16 cellular contexts compared by ENCODE assay signal in the genomic region with DNA sequence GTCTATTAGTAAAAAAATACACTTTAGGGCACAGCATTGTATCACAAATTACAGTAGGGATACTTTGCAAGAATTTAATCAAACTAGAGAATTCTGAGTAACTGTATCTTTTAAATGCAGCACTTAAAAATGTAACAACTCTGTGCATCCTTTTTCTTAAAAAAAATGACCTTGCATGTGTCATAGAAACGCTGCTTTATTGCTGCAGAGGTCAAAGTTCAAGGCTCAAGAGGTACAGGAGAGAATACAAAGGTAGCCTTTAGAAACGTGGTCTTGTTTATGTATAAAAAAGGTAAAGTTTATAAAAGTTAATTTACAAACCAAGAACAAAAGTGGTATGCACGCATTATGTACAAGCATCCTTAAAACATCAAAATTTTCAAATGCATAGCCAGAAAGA.
DNase-seq lines count a peak whose midpoint lies in the region; ATAC-seq, FAIRE-seq and TF ChIP-seq lines count a peak whose summit lies in the region.
"Had no signal": no experiment of that assay in that cellular context is flagged by ENCODE, and none has a peak within 500 bp of the region (broad histone marks: within the 10 kb centered on the region; RNA-seq: fewer than 3 reads in every experiment).

No MANE protein-coding gene starts in this region.

- 0 out of 4 replicates have a peak, but pooled peaks of 1 of the 2 experiments have one; percentile 31 for TF ChIP-seq EP300 in HepG2 (IDR thresholded peaks at IDR 0.05; ENCODE audit: low read depth in 2 of 2, low read length in 2 of 2)
- TF ChIP-seq EP300 in HepG2 (CRISPR knock-in tag; IDR thresholded peaks at IDR 0.05; ENCODE audit: borderline replicate concordance) = no peak

- FAIRE-seq in HepG2 (lab: Jason Lieb, UNC) = no peak
- FAIRE-seq: GM12878, GM18507 had no signal

- TF ChIP-seq POLR2A in HepG2 (IDR thresholded peaks at IDR 0.05; ENCODE audit: insufficient read depth in 1 of 2, low read depth in 2 of 2, low read length in 2 of 2) = no peak
- no peak for TF ChIP-seq POLR2A in right lobe of liver (IDR thresholded peaks at IDR 0.05)

- POLR2A ChIA-PET in HepG2 (lab: Yijun Ruan, JAX) = no interaction called here
- POLR2A ChIA-PET in Panc1 (lab: Charles Lee) = no interaction called here

- TSS peak; percentile 28 for BruUV-seq in HepG2 (replicated peaks; lab: Mats Ljungman, UMichigan)
- TSS peak; percentile 77 for BruUV-seq in Panc1 (replicated peaks; lab: Mats Ljungman, UMichigan)

- peak overlapping the region; percentile 56 for H3K27ac ChIP-seq in HepG2 (ENCODE audit: extremely low read length, insufficient read depth, low read length)
- H3K27ac ChIP-seq in right lobe of liver = peak overlapping the region in 1 of 3 donors; percentile 38
- H3K27ac ChIP-seq in Panc1 (ENCODE audit: low read length) = no peak overlapping the region
- H3K27ac ChIP-seq: C4-2B, HL-60 had no signal

- intact Hi-C loops in HepG2 (cut with micrococcal nuclease; ENCODE audit: unreplicated experiment) = no loop called here
- intact Hi-C loops in right lobe of liver (cut with DNase I) = no loop called here
- intact Hi-C loops in Panc1 (cut with micrococcal nuclease; ENCODE audit: unreplicated experiment) = no loop called here

- in situ Hi-C loops in HepG2 (cut with HindIII; ENCODE audit: extremely low pct_ligation_motif_present, low pct_unique_long_range_greater_than_20kb) = no loop called here
- in situ Hi-C loops in Panc1 (cut with HindIII; ENCODE audit: low pct_unique_long_range_greater_than_20kb, low sequenced_read_pairs) = no loop called here

- H3K27me3 Mint-ChIP-seq in endothelial cell (ENCODE audit: unreplicated experiment) = peaks cover 18% of the 10 kb centered on the region

- H3K4me2 ChIP-seq in HepG2 (ENCODE audit: low read depth, low read length) = no peak overlapping the region; the same call in none of the 2 replicates

- H3K9me3 Mint-ChIP-seq in endothelial cell (ENCODE audit: unreplicated experiment) = no peaks in the 10 kb centered on the region
- H3K9me3 Mint-ChIP-seq: CD8-positive, alpha-beta T cell had no signal

- WGBS in HepG2 (ENCODE audit: low lambda C conversion rate) = 10% methylated on average over 3 of the region's 3 CpGs
- 23% methylated on average over 3 of the region's 3 CpGs for whole genome bisulfite sequencing in right lobe of liver (ENCODE audit: insufficient coverage, low coverage, low lambda C conversion rate, missing lambda C conversion rate)

- no peaks in the 10 kb centered on the region for H3K9me3 ChIP-seq in HepG2 (ENCODE audit: low read length)
- H3K9me3 ChIP-seq in right lobe of liver = no peaks in the 10 kb centered on the region
- H3K9me3 ChIP-seq in Panc1 (ENCODE audit: control insufficient read depth, insufficient read depth, low read depth, low read length) = no peaks in the 10 kb centered on the region
- H3K9me3 ChIP-seq: BE2C had no signal

- TF ChIP-seq RAD21 in HepG2 (CRISPR knock-in tag; IDR thresholded peaks at IDR 0.05) = no peak

- DNase-seq in HepG2 (ENCODE audit: low spot score) (peak; percentile 24), right lobe of liver (no peak), Panc1 (ENCODE audit: low read depth, low spot score) (no peak), endothelial cell (ENCODE audit: low spot score) (no peak), SHP77 treated with DMSO at 0.1 percent for 48 hours (lab: John Stamatoyannopoulos, UW) (no peak), nucleus accumbens (lab: John Stamatoyannopoulos, UW) (no peak)
- DNase-seq: BE2C; CD8-positive, alpha-beta T cell; DMS79; HCEC 1CT; KG1 had no signal

- H3K4me1 Mint-ChIP-seq in endothelial cell (ENCODE audit: unreplicated experiment) = peaks cover 2% of the 10 kb centered on the region

- peak overlapping the region; percentile 14 for H3K4me3 Mint-ChIP-seq in endothelial cell (ENCODE audit: unreplicated experiment)
- H3K4me3 Mint-ChIP-seq: CD8-positive, alpha-beta T cell had no signal

- ATAC-seq in HepG2 = no peak
- ATAC-seq in right lobe of liver = no peak
- no peak for ATAC-seq in Panc1
- ATAC-seq in HG02970 (IDR thresholded peaks at IDR 0.05; ENCODE audit: low FRiP score, unreplicated experiment) = no peak
- ATAC-seq: CD8-positive, alpha-beta T cell; GM12878 had no signal

- CTCF ChIA-PET in HepG2 (lab: Yijun Ruan, JAX; ENCODE audit: low intra/inter-chr PET ratio, low total read pairs) = no interaction called here
- CTCF ChIA-PET in Panc1 (lab: Charles Lee) = no interaction called here

- H3K9ac ChIP-seq in HepG2 (ENCODE audit: insufficient read depth, low read depth, low read length) = no peak overlapping the region

- no peak overlapping the region for H2AFZ ChIP-seq in HepG2 (ENCODE audit: low read length)

- H3K27me3 ChIP-seq in HepG2 (ENCODE audit: control insufficient read depth in 1 of 2, insufficient read depth in 2 of 2, low read length in 2 of 2) (no peaks in the 10 kb centered on the region), right lobe of liver (no peaks in the 10 kb centered on the region), Panc1 (ENCODE audit: control insufficient read depth, insufficient read depth, low read length) (no peaks in the 10 kb centered on the region)
- H3K27me3 ChIP-seq: BE2C had no signal

- no peaks in the 10 kb centered on the region for H3K79me2 ChIP-seq in HepG2 (ENCODE audit: insufficient read depth, low read length)

- peaks cover 47% of the 10 kb centered on the region for H3K4me1 ChIP-seq in HepG2 (ENCODE audit: insufficient read depth, low read length)
- peaks cover 0 to 48% (median 15%) of the 10 kb centered on the region in 4 donors for H3K4me1 ChIP-seq in right lobe of liver
- H3K4me1 ChIP-seq in Panc1 (ENCODE audit: control insufficient read depth, insufficient read depth, low read length) = no peaks in the 10 kb centered on the region
- H3K4me1 ChIP-seq: BE2C had no signal

- H3K27ac Mint-ChIP-seq in endothelial cell (ENCODE audit: unreplicated experiment) = no peak overlapping the region
- H3K27ac Mint-ChIP-seq: CD8-positive, alpha-beta T cell had no signal

- H3K4me3 ChIP-seq in HepG2 (replicated peaks in 1 of 3; ENCODE audit: insufficient read depth in 1 of 3, low read depth in 2 of 3, low read length in 3 of 3) (no peak overlapping the region), right lobe of liver (no peak overlapping the region), Panc1 (ENCODE audit: low read depth in 2 of 2, low read length in 2 of 2) (no peak overlapping the region)
- H3K4me3 ChIP-seq: GM12878 had no signal

- H4K20me1 ChIP-seq in HepG2 (ENCODE audit: insufficient read depth, low read length) = no peaks in the 10 kb centered on the region; the same call in 1 of the 2 replicates

- H3K36me3 ChIP-seq in HepG2 (replicated peaks in 1 of 2; ENCODE audit: control insufficient read depth in 1 of 2, insufficient read depth in 2 of 2, low read length in 2 of 2) = peaks cover 7 to 13% of the 10 kb centered on the region in 2 experiments; a peak in 4 of 5 replicates
- peaks cover 0 to 23% (median 1%) of the 10 kb centered on the region in 4 donors for H3K36me3 ChIP-seq in right lobe of liver
- H3K36me3 ChIP-seq in Panc1 (ENCODE audit: control insufficient read depth, insufficient read depth, low read length) = peaks cover 20% of the 10 kb centered on the region
- H3K36me3 ChIP-seq: BE2C had no signal

- peaks cover 56% of the 10 kb centered on the region for H3K36me3 Mint-ChIP-seq in endothelial cell (ENCODE audit: low read depth, unreplicated experiment)
- H3K36me3 Mint-ChIP-seq: CD8-positive, alpha-beta T cell had no signal

- no peak for TF ChIP-seq CTCF in HepG2 (CRISPR knock-in tag; IDR thresholded peaks at IDR 0.05)
- no peak for TF ChIP-seq CTCF in right lobe of liver (IDR thresholded peaks at IDR 0.05)
- TF ChIP-seq CTCF in Panc1 (IDR thresholded peaks at IDR 0.05) = no peak
- no peak for TF ChIP-seq CTCF in endothelial cell (IDR thresholded peaks at IDR 0.05; ENCODE audit: unreplicated experiment)

TF ChIP-seq in HepG2, 621 proteins besides CTCF, POLR2A, EP300 and RAD21 (continues in another document):
- TF ChIP-seq, protein P1, sequence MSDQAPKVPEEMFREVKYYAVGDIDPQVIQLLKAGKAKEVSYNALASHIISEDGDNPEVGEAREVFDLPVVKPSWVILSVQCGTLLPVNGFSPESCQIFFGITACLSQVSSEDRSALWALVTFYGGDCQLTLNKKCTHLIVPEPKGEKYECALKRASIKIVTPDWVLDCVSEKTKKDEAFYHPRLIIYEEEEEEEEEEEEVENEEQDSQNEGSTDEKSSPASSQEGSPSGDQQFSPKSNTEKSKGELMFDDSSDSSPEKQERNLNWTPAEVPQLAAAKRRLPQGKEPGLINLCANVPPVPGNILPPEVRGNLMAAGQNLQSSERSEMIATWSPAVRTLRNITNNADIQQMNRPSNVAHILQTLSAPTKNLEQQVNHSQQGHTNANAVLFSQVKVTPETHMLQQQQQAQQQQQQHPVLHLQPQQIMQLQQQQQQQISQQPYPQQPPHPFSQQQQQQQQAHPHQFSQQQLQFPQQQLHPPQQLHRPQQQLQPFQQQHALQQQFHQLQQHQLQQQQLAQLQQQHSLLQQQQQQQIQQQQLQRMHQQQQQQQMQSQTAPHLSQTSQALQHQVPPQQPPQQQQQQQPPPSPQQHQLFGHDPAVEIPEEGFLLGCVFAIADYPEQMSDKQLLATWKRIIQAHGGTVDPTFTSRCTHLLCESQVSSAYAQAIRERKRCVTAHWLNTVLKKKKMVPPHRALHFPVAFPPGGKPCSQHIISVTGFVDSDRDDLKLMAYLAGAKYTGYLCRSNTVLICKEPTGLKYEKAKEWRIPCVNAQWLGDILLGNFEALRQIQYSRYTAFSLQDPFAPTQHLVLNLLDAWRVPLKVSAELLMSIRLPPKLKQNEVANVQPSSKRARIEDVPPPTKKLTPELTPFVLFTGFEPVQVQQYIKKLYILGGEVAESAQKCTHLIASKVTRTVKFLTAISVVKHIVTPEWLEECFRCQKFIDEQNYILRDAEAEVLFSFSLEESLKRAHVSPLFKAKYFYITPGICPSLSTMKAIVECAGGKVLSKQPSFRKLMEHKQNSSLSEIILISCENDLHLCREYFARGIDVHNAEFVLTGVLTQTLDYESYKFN (CRISPR knock-in tag; conservative IDR thresholded peaks at IDR 0.05) = 0 out of 2 replicates have a peak, but pooled peaks have one; percentile 14
- TF ChIP-seq FOXP1 (IDR thresholded peaks at IDR 0.05) (no peak), FOXP1 (CRISPR knock-in tag; IDR thresholded peaks at IDR 0.05) (peak; percentile 31; the same call in 1 of the 2 replicates)
